In genomic region chr16:66095676-66096075, GRCh38 we compare ENCODE assay signal across 28 cellular contexts.
A peak's percentile ranks its signal among the peaks of the same experiment; 100 is the strongest.
DNase-seq lines count a peak whose midpoint lies in the region; ATAC-seq and TF ChIP-seq lines count a peak whose summit lies in the region.
"Had no signal": no experiment of that assay in that cellular context is flagged by ENCODE, and none has a peak within 500 bp of the region (broad histone marks: within the 10 kb centered on the region; RNA-seq: fewer than 3 reads in every experiment).

No MANE protein-coding gene starts in this region.

- peaks cover 26% of the 10 kb centered on the region for H3K4me1 ChIP-seq in cardiac muscle cell (ENCODE audit: low read depth)
- H3K4me1 ChIP-seq: psoas muscle, testis, uterus had no signal

- TF ChIP-seq CTCF in cardiac muscle cell (IDR thresholded peaks at IDR 0.05; ENCODE audit: low read depth, low read length) = peak; percentile 18
- TF ChIP-seq CTCF in astrocyte of the cerebellum (IDR thresholded peaks at IDR 0.05; ENCODE audit: low read depth, low read length, missing control alignments) = peak; percentile 2
- TF ChIP-seq CTCF in fibroblast of pulmonary artery (IDR thresholded peaks at IDR 0.05; ENCODE audit: low read length, missing control alignments) = peak; percentile 26

- no peaks in the 10 kb centered on the region for H3K27me3 ChIP-seq in cardiac muscle cell
- H3K27me3 ChIP-seq: testis, uterus had no signal

- H3K36me3 ChIP-seq in cardiac muscle cell = no peaks in the 10 kb centered on the region
- H3K36me3 ChIP-seq: uterus had no signal

- H3K4me3 ChIP-seq in cardiac muscle cell = no peak overlapping the region
- no peak overlapping the region for H3K4me3 ChIP-seq in astrocyte of the cerebellum (ENCODE audit: low read depth, low read length)
- H3K4me3 ChIP-seq in fibroblast of pulmonary artery (replicated peaks; ENCODE audit: low read depth, low read length) = no peak overlapping the region
- H3K4me3 ChIP-seq: psoas muscle, SK-N-MC, testis, uterus had no signal

- in situ Hi-C loops in astrocyte of the cerebellum (cut with HindIII; ENCODE audit: low sequenced_read_pairs) = no loop called here

- no peak for DNase-seq in cardiac muscle cell (ENCODE audit: low read depth in 1 of 2, low spot score in 1 of 2)
- no peak for DNase-seq in Right ventricle myocardium inferior (ENCODE audit: missing footprints)
- no peak for DNase-seq in astrocyte of the cerebellum (ENCODE audit: low read depth)
- no peak for DNase-seq in fibroblast of pulmonary artery (ENCODE audit: low read depth)
- no peak for DNase-seq in activated gamma-delta T cell (lab: John Stamatoyannopoulos, UW)
- DNase-seq in stimulated activated naive CD8-positive, alpha-beta T cell treated with anti-CD3 and anti-CD28 coated beads, Interleukin-15, Interleukin-2, amounts not matched to agents 100 U/mL and 50 U/mL, for 24 hours = no peak
- DNase-seq: 8988T; activated effector memory CD4-positive, alpha-beta T cell treated with anti-CD3 and anti-CD28 coated beads, Interleukin-2, amount 50 U/mL, for 16 hours; activated T-cell treated with anti-CD3 and anti-CD28 coated beads, Interleukin-2, amount 50 U/mL, for 1 hour; AML-193; CD8-positive, alpha-beta T cell; cerebellar nuclear complex; DMS 273 treated with DMSO at 0.1 percent for 48 hours; mesenchymal stem cell; NCI-H1436; NCI-H2081 treated with DMSO at 0.1 percent for 48 hours; NCI-H82; psoas muscle; stimulated activated naive CD4-positive, alpha-beta T cell treated with Interleukin-2 at 50 U/mL for 16 hours; T-helper 17 cell; testis; uterus had no signal

- H3K27ac ChIP-seq in cardiac muscle cell = no peak overlapping the region
- H3K27ac ChIP-seq: epithelial cell of prostate, psoas muscle, RWPE1, SK-N-MC, testis, uterus had no signal

- ATAC-seq in Right ventricle myocardium inferior (no peak), GM19452 (IDR thresholded peaks at IDR 0.05; ENCODE audit: unreplicated experiment) (no peak), HG02610 (IDR thresholded peaks at IDR 0.05; ENCODE audit: unreplicated experiment) (no peak)
- no peak for ATAC-seq in stimulated activated naive CD8-positive, alpha-beta T cell treated with anti-CD3 and anti-CD28 coated beads, Interleukin-15, Interleukin-2, amounts not matched to agents 100 U/mL and 50 U/mL, for 24 hours
- ATAC-seq: CD8-positive, alpha-beta T cell; left lobe of liver; psoas muscle; T-helper 17 cell had no signal

- no peaks in the 10 kb centered on the region for H3K9me3 ChIP-seq in cardiac muscle cell (ENCODE audit: low read depth)
- H3K9me3 ChIP-seq: psoas muscle, testis, uterus had no signal

- intact Hi-C loops in Right ventricle myocardium inferior (cut with DNase I) = no loop called here
